9 cellular contexts compared by ENCODE assay signal in genomic region chr4:8441499-8442091, GRCh38. TPM values are rescaled to one million over a fixed set of nuclear protein-coding genes. Genes with fewer than 3 reads are reported as not detected.
A peak's percentile ranks its signal among the peaks of the same experiment; 100 is the strongest.
DNase-seq lines count a peak whose midpoint lies in the region; ATAC-seq, FAIRE-seq and TF ChIP-seq lines count a peak whose summit lies in the region.
"Had no signal": no experiment of that assay in that cellular context is flagged by ENCODE, and none has a peak within 500 bp of the region (broad histone marks: within the 10 kb centered on the region; RNA-seq: fewer than 3 reads in every experiment).

No MANE protein-coding gene starts in this region.

- TF ChIP-seq CTCF in HepG2 (CRISPR knock-in tag; IDR thresholded peaks at IDR 0.05) (no peak), thyroid gland (IDR thresholded peaks at IDR 0.05) (no peak)

- TF ChIP-seq POLR2A in HepG2 (IDR thresholded peaks at IDR 0.05; ENCODE audit: insufficient read depth in 1 of 2, low read depth in 2 of 2, low read length in 2 of 2): no peak
- no peak for TF ChIP-seq POLR2A in thyroid gland (IDR thresholded peaks at IDR 0.05)

- H4K20me1 ChIP-seq in HepG2 (ENCODE audit: insufficient read depth, low read length): no peaks in the 10 kb centered on the region

- H3K9ac ChIP-seq in adipocyte (ENCODE audit: low read length) (peak overlapping the region; percentile 96), HepG2 (ENCODE audit: insufficient read depth, low read depth, low read length) (peak overlapping the region; percentile 85)

- DNase-seq in activated T-cell treated with anti-CD3 and anti-CD28 coated beads, Interleukin-2, amount 50 U/mL, for 4 hours: no peak
- DNase-seq in activated T-cell treated with anti-CD3 and anti-CD28 coated beads, Interleukin-2, amount 50 U/mL, for 48 hours: no peak
- DNase-seq in adipocyte (ENCODE audit: low read depth) (no peak), HepG2 (ENCODE audit: low spot score) (no peak), thyroid gland (no peak), GM19240 (ENCODE audit: insufficient read length, low spot score) (no peak), glomerular visceral epithelial cell (ENCODE audit: extremely low spot score) (no peak)
- DNase-seq: NCI-H1930 had no signal

- TF ChIP-seq EP300 in HepG2 (IDR thresholded peaks at IDR 0.05; ENCODE audit: low read depth in 2 of 2, low read length in 2 of 2) (no peak), HepG2 (CRISPR knock-in tag; IDR thresholded peaks at IDR 0.05; ENCODE audit: borderline replicate concordance) (no peak)

- POLR2A ChIA-PET in HepG2 (lab: Yijun Ruan, JAX): no interaction called here

- H3K9me3 ChIP-seq in adipocyte (ENCODE audit: control insufficient read depth, low read length): no peaks in the 10 kb centered on the region
- H3K9me3 ChIP-seq in HepG2 (ENCODE audit: low read length): no peaks in the 10 kb centered on the region
- no peaks in the 10 kb centered on the region for H3K9me3 ChIP-seq in thyroid gland

- ATAC-seq in activated T-cell treated with anti-CD3 and anti-CD28 coated beads, Interleukin-2, amount 50 U/mL, for 4 hours: no peak
- ATAC-seq in HepG2 (no peak), GM18873 (IDR thresholded peaks at IDR 0.05; ENCODE audit: low FRiP score, unreplicated experiment) (no peak)

- H3K36me3 ChIP-seq in adipocyte (ENCODE audit: control insufficient read depth, insufficient read depth, low read length, severe bottlenecking) (peaks cover 3% of the 10 kb centered on the region), HepG2 (replicated peaks in 1 of 2; ENCODE audit: control insufficient read depth in 1 of 2, insufficient read depth in 2 of 2, low read length in 2 of 2) (peaks cover 3 to 8% of the 10 kb centered on the region in 2 experiments; a peak in 1 of 5 replicates), thyroid gland (no peaks in the 10 kb centered on the region)

- H3K9me3 Mint-ChIP-seq in activated T-cell treated with anti-CD3 and anti-CD28 coated beads, Interleukin-2, amount 50 U/mL, for 4 hours: no peaks in the 10 kb centered on the region

- H3K27ac ChIP-seq in HepG2 (ENCODE audit: extremely low read length, insufficient read depth, low read length) (peak overlapping the region; percentile 90), thyroid gland (no peak overlapping the region)

- TSS peak; percentile 59 for BruUV-seq in HepG2 (replicated peaks; lab: Mats Ljungman, UMichigan)

- in situ Hi-C loops in HepG2 (cut with HindIII; ENCODE audit: extremely low pct_ligation_motif_present, low pct_unique_long_range_greater_than_20kb): no loop called here

- H3K4me1 ChIP-seq in adipocyte (ENCODE audit: control insufficient read depth, insufficient read depth, low read length) (peaks cover 47% of the 10 kb centered on the region), HepG2 (ENCODE audit: insufficient read depth, low read length) (peaks cover 34% of the 10 kb centered on the region), thyroid gland (peaks cover 45 to 48% of the 10 kb centered on the region in 2 donors)

- H3K4me3 Mint-ChIP-seq in activated T-cell treated with anti-CD3 and anti-CD28 coated beads, Interleukin-2, amount 50 U/mL, for 4 hours: peak overlapping the region; percentile 97

- WGBS in HepG2 (ENCODE audit: low lambda C conversion rate): 32% methylated on average over 17 of the region's 17 CpGs
- WGBS in thyroid gland, 2 donors: 51 to 55% methylated on average over 17 of the region's 17 CpGs

- peaks cover 62% of the 10 kb centered on the region for H3K79me2 ChIP-seq in HepG2 (ENCODE audit: insufficient read depth, low read length)

- H3K27me3 ChIP-seq in adipocyte (replicated peaks; ENCODE audit: control insufficient read depth, insufficient read depth, low read length): no peaks in the 10 kb centered on the region
- H3K27me3 ChIP-seq in HepG2 (ENCODE audit: control insufficient read depth in 1 of 2, insufficient read depth in 2 of 2, low read length in 2 of 2): no peaks in the 10 kb centered on the region; a peak in 1 of 5 replicates
- no peaks in the 10 kb centered on the region for H3K27me3 ChIP-seq in thyroid gland

- TF ChIP-seq RAD21 in HepG2 (CRISPR knock-in tag; IDR thresholded peaks at IDR 0.05): no peak

- intact Hi-C loops in HepG2 (cut with micrococcal nuclease; ENCODE audit: unreplicated experiment): no loop called here
- intact Hi-C loops in thyroid gland (cut with DNase I): no loop called here

- H3K36me3 Mint-ChIP-seq in activated T-cell treated with anti-CD3 and anti-CD28 coated beads, Interleukin-2, amount 50 U/mL, for 4 hours (ENCODE audit: insufficient read depth): peaks cover 10% of the 10 kb centered on the region

- CTCF ChIA-PET in HepG2 (lab: Yijun Ruan, JAX; ENCODE audit: low intra/inter-chr PET ratio, low total read pairs): no interaction called here

- no peak overlapping the region for H2AFZ ChIP-seq in HepG2 (ENCODE audit: low read length)

- H3K4me1 Mint-ChIP-seq in activated T-cell treated with anti-CD3 and anti-CD28 coated beads, Interleukin-2, amount 50 U/mL, for 4 hours (ENCODE audit: low read depth): peaks cover 71% of the 10 kb centered on the region

- peak overlapping the region; percentile 75 for H3K4me2 ChIP-seq in HepG2 (ENCODE audit: low read depth, low read length)

- H3K27me3 Mint-ChIP-seq in activated T-cell treated with anti-CD3 and anti-CD28 coated beads, Interleukin-2, amount 50 U/mL, for 4 hours (ENCODE audit: low read depth): no peaks in the 10 kb centered on the region

- FAIRE-seq in HepG2 (lab: Jason Lieb, UNC): no peak

- peak overlapping the region; percentile 97 for H3K4me3 ChIP-seq in adipocyte (ENCODE audit: low read length)
- H3K4me3 ChIP-seq in HepG2 (replicated peaks in 1 of 3; ENCODE audit: insufficient read depth in 1 of 3, low read depth in 2 of 3, low read length in 3 of 3): peak overlapping the region; percentile 87 to 97 (median 89)
- H3K4me3 ChIP-seq in thyroid gland (replicated peaks in 1 of 3): peak overlapping the region; percentile 80 to 97 (median 87)

TF ChIP-seq in HepG2, 621 proteins besides CTCF, POLR2A, EP300 and RAD21 (continues in another document):
- TF ChIP-seq SMAD9 (CRISPR knock-in tag; IDR thresholded peaks at IDR 0.05) (no peak), ARNTL (CRISPR knock-in tag; IDR thresholded peaks at IDR 0.05) (no peak), ZNF224 (CRISPR knock-in tag; IDR thresholded peaks at IDR 0.05) (no peak), ESRRA (CRISPR knock-in tag; IDR thresholded peaks at IDR 0.05; ENCODE audit: low read depth) (no peak), ZNF382 (CRISPR knock-in tag; IDR thresholded peaks at IDR 0.05; ENCODE audit: borderline replicate concordance) (no peak)

RNA-seq across cellular contexts. Expression of gene TRMT44, which starts 1.0 kb away (rescaled TPM):
- 10 to 100 TPM; 35.7 to 41.5 (median 41.0) TPM for total RNA-seq in activated T-cell treated with anti-CD3 and anti-CD28 coated beads, Interleukin-2, amount 50 U/mL, for 4 hours
- total RNA-seq in HepG2 (2016; rRNA removed; fragmentation: Illumina TruSeq; extraction: Trizol) (6.5 and 8.6 TPM in 2 replicates), thyroid gland (10 to 100 TPM; 36.4 to 56.4 (median 43.9) TPM)
- total RNA-seq in HepG2 (2016; cell fraction: cytosol; rRNA removed; fragmentation: Illumina TruSeq; extraction: Trizol; ENCODE audit: low read depth): 1.1 TPM in 2 replicates
- total RNA-seq in HepG2 (2016; cell fraction: insoluble cytoplasmic fraction; rRNA removed; fragmentation: Illumina TruSeq; extraction: Trizol): 5.5 and 9.7 TPM in 2 replicates
- total RNA-seq in HepG2 (2016; cell fraction: membrane; rRNA removed; fragmentation: Illumina TruSeq; extraction: Trizol): 2.7 and 2.8 TPM in 2 replicates
- 16.9 and 20.1 TPM in 2 replicates for total RNA-seq in HepG2 (2016; cell fraction: nucleus; rRNA removed; fragmentation: Illumina TruSeq; extraction: Trizol)
- 5.8 and 6.9 TPM in 2 replicates for polyA plus RNA-seq in HepG2 (2011; rRNA removed)
- polyA plus RNA-seq in HepG2 (2011; cell fraction: cytosol; rRNA removed): 3.1 and 4.4 TPM in 2 replicates
- 24.7 and 30.2 TPM in 2 replicates for polyA plus RNA-seq in HepG2 (2011; cell fraction: nucleus; rRNA removed)
- 5.0 and 5.9 TPM in 2 replicates for polyA plus RNA-seq in HepG2 (2012)
- 0.79 and 1.0 TPM in 2 replicates for polyA plus RNA-seq in HepG2 (2016; cell fraction: cytosol; fragmentation: Illumina TruSeq; extraction: Trizol; ENCODE audit: low read depth)
- polyA plus RNA-seq in HepG2 (2016; cell fraction: insoluble cytoplasmic fraction; fragmentation: Illumina TruSeq; extraction: Trizol; ENCODE audit: low read depth): 4.4 and 6.5 TPM in 2 replicates
- 1.4 TPM in 2 replicates for polyA plus RNA-seq in HepG2 (2016; cell fraction: membrane; fragmentation: Illumina TruSeq; extraction: Trizol; ENCODE audit: low read depth)
- polyA plus RNA-seq in HepG2 (2016; cell fraction: nucleus; fragmentation: Illumina TruSeq; extraction: Trizol; ENCODE audit: insufficient read depth, low read depth): 15.4 and 17.7 TPM in 2 replicates
- polyA minus RNA-seq in HepG2 (2011; rRNA and poly(A)+ RNA removed; ENCODE audit: low replicate concordance): 15.4 and 22.2 TPM in 2 replicates
- polyA minus RNA-seq in HepG2 (2011; cell fraction: cytosol; rRNA and poly(A)+ RNA removed): 4.7 and 5.7 TPM in 2 replicates
- polyA minus RNA-seq in HepG2 (2011; cell fraction: nucleus; rRNA and poly(A)+ RNA removed): 38.8 and 41.1 TPM in 2 replicates

RNA-seq across cellular contexts. Expression of gene ACOX3, which starts 1.1 kb away (rescaled TPM):
- 10 to 100 TPM; 20.1 to 35.8 (median 20.6) TPM for total RNA-seq in activated T-cell treated with anti-CD3 and anti-CD28 coated beads, Interleukin-2, amount 50 U/mL, for 4 hours
- 17.0 and 17.8 TPM in 2 replicates for total RNA-seq in HepG2 (2016; rRNA removed; fragmentation: Illumina TruSeq; extraction: Trizol)
- total RNA-seq in HepG2 (2016; cell fraction: cytosol; rRNA removed; fragmentation: Illumina TruSeq; extraction: Trizol; ENCODE audit: low read depth): 1.8 and 2.6 TPM in 2 replicates
- total RNA-seq in HepG2 (2016; cell fraction: insoluble cytoplasmic fraction; rRNA removed; fragmentation: Illumina TruSeq; extraction: Trizol): 17.4 and 17.6 TPM in 2 replicates
- 3.3 and 3.5 TPM in 2 replicates for total RNA-seq in HepG2 (2016; cell fraction: membrane; rRNA removed; fragmentation: Illumina TruSeq; extraction: Trizol)
- total RNA-seq in HepG2 (2016; cell fraction: nucleus; rRNA removed; fragmentation: Illumina TruSeq; extraction: Trizol): 11.7 and 13.5 TPM in 2 replicates
- polyA plus RNA-seq in HepG2 (2011; rRNA removed): 4.2 and 5.8 TPM in 2 replicates
- 4.2 and 5.6 TPM in 2 replicates for polyA plus RNA-seq in HepG2 (2011; cell fraction: cytosol; rRNA removed)
- 14.4 TPM in 2 replicates for polyA plus RNA-seq in HepG2 (2011; cell fraction: nucleus; rRNA removed)
- 9.4 and 11.1 TPM in 2 replicates for polyA plus RNA-seq in HepG2 (2012)
- polyA plus RNA-seq in HepG2 (2016; cell fraction: cytosol; fragmentation: Illumina TruSeq; extraction: Trizol; ENCODE audit: low read depth): 0.98 and 1.3 TPM in 2 replicates
- 12.5 and 15.9 TPM in 2 replicates for polyA plus RNA-seq in HepG2 (2016; cell fraction: insoluble cytoplasmic fraction; fragmentation: Illumina TruSeq; extraction: Trizol; ENCODE audit: low read depth)
- 1.2 and 1.9 TPM in 2 replicates for polyA plus RNA-seq in HepG2 (2016; cell fraction: membrane; fragmentation: Illumina TruSeq; extraction: Trizol; ENCODE audit: low read depth)
- 12.6 and 13.3 TPM in 2 replicates for polyA plus RNA-seq in HepG2 (2016; cell fraction: nucleus; fragmentation: Illumina TruSeq; extraction: Trizol; ENCODE audit: insufficient read depth, low read depth)
- 3.1 and 10.1 TPM in 2 replicates for polyA minus RNA-seq in HepG2 (2011; rRNA and poly(A)+ RNA removed; ENCODE audit: low replicate concordance)
- 4.0 and 5.3 TPM in 2 replicates for polyA minus RNA-seq in HepG2 (2011; cell fraction: cytosol; rRNA and poly(A)+ RNA removed)
- 8.6 and 9.6 TPM in 2 replicates for polyA minus RNA-seq in HepG2 (2011; cell fraction: nucleus; rRNA and poly(A)+ RNA removed)
- 10 to 100 TPM; 28.2 to 61.8 (median 47.7) TPM for total RNA-seq in thyroid gland
